In the genomic region with DNA sequence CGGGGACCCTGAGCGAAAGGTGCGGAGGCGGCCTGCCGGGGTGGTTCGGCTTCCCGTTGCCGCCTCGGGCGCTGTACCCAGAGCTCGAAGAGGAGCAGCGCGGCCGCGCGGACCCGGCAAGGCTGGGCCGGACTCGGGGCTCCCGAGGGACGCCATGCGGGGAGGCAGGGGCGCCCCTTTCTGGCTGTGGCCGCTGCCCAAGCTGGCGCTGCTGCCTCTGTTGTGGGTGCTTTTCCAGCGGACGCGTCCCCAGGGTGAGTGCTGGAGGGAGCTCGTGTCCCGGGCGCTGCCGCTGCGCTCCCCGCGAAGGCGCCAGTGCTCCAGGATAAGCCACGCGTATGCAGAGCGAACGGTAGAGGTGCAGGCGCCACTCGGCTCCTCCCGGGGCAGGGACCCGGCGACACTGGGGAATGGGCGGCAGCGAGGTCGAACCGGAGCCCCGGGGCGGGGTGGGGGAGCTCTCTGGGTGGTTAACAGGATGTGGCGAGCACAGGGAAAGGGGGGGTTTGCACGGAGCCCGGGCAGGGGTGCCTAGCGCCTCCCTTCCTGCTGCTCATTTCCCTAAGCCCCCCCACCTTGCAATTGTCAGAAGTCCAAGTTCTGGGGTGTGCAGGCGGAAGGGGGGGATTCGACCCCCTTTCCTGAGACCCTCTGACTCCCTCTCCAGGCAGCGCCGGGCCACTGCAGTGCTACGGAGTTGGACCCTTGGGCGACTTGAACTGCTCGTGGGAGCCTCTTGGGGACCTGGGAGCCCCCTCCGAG, we compare ENCODE assay signal across 1 cellular context.
TF ChIP-seq lines count a peak whose summit lies in the region.

Gene IL27RA, plus strand, starts transcription at position 44 of the 762 bp plus-strand sequence. Its CDS starts 111 bp downstream, at position 155.

TF ChIP-seq in K562, 482 proteins besides CTCF, POLR2A, EP300 and RAD21 (continued from another document and continues in another):
- TF ChIP-seq, protein P1, sequence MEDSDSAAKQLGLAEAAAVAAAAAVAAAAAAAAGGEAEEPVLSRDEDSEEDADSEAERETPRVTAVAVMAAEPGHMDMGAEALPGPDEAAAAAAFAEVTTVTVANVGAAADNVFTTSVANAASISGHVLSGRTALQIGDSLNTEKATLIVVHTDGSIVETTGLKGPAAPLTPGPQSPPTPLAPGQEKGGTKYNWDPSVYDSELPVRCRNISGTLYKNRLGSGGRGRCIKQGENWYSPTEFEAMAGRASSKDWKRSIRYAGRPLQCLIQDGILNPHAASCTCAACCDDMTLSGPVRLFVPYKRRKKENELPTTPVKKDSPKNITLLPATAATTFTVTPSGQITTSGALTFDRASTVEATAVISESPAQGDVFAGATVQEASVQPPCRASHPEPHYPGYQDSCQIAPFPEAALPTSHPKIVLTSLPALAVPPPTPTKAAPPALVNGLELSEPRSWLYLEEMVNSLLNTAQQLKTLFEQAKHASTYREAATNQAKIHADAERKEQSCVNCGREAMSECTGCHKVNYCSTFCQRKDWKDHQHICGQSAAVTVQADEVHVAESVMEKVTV (CRISPR knock-in tag; IDR thresholded peaks at IDR 0.05) = peak; percentile 53; the same call in 1 of the 2 replicates
- TF ChIP-seq, protein P2, sequence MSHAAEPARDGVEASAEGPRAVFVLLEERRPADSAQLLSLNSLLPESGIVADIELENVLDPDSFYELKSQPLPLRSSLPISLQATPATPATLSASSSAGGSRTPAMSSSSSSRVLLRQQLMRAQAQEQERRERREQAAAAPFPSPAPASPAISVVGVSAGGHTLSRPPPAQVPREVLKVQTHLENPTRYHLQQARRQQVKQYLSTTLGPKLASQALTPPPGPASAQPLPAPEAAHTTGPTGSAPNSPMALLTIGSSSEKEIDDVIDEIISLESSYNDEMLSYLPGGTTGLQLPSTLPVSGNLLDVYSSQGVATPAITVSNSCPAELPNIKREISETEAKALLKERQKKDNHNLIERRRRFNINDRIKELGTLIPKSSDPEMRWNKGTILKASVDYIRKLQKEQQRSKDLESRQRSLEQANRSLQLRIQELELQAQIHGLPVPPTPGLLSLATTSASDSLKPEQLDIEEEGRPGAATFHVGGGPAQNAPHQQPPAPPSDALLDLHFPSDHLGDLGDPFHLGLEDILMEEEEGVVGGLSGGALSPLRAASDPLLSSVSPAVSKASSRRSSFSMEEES (CRISPR knock-in tag; IDR thresholded peaks at IDR 0.05) = no peak
- no peak for TF ChIP-seq ZFP36 (IDR thresholded peaks at IDR 0.05; ENCODE audit: low read depth, low read length, partially characterized antibody)
- no peak for TF ChIP-seq HSF4 (CRISPR knock-in tag; IDR thresholded peaks at IDR 0.05; ENCODE audit: borderline replicate concordance)
- 0 out of 2 replicates have a peak, but pooled peaks have one; percentile 48 for TF ChIP-seq SMARCA4 (IDR thresholded peaks at IDR 0.05)
- TF ChIP-seq MXI1 (IDR thresholded peaks at IDR 0.05; ENCODE audit: low read depth, low read length) = no peak
- no peak for TF ChIP-seq TSC22D4 (tag; IDR thresholded peaks at IDR 0.05)
- no peak for TF ChIP-seq CBX3 (IDR thresholded peaks at IDR 0.05; ENCODE audit: borderline replicate concordance in 1 of 2, low read length in 2 of 2)
- TF ChIP-seq ADNP (tag; IDR thresholded peaks at IDR 0.05) = no peak
- TF ChIP-seq, protein P3, sequence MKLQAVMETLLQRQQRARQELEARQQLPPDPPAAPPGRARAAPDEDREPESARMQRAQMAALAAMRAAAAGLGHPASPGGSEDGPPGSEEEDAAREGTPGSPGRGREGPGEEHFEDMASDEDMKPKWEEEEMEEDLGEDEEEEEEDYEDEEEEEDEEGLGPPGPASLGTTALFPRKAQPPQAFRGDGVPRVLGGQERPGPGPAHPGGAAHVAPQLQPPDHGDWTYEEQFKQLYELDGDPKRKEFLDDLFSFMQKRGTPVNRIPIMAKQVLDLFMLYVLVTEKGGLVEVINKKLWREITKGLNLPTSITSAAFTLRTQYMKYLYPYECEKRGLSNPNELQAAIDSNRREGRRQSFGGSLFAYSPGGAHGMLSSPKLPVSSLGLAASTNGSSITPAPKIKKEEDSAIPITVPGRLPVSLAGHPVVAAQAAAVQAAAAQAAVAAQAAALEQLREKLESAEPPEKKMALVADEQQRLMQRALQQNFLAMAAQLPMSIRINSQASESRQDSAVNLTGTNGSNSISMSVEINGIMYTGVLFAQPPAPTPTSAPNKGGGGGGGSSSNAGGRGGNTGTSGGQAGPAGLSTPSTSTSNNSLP (IDR thresholded peaks at IDR 0.05; ENCODE audit: borderline replicate concordance, low read depth, low read length) = no peak
- TF ChIP-seq PURB (CRISPR knock-in tag; IDR thresholded peaks at IDR 0.05; ENCODE audit: low read depth) = no peak
- peak; percentile 67 for TF ChIP-seq MYC (IDR thresholded peaks at IDR 0.05; ENCODE audit: low read depth, low read length)
- TF ChIP-seq MYC (CRISPR knock-in tag; IDR thresholded peaks at IDR 0.05; ENCODE audit: borderline replicate concordance, low read depth) = no peak
- no peak for TF ChIP-seq FOXP1 (CRISPR knock-in tag; IDR thresholded peaks at IDR 0.05)
- no peak for TF ChIP-seq RFX7 (CRISPR knock-in tag; IDR thresholded peaks at IDR 0.05)
- TF ChIP-seq CTCFL (IDR thresholded peaks at IDR 0.05; ENCODE audit: borderline replicate concordance, insufficient read depth, low read depth, low read length, poor library complexity, severe bottlenecking) = peak; percentile 3
- no peak for TF ChIP-seq ARHGAP35 (IDR thresholded peaks at IDR 0.05; ENCODE audit: partially characterized antibody)
- no peak for TF ChIP-seq HOXB6 (CRISPR knock-in tag; IDR thresholded peaks at IDR 0.05; ENCODE audit: borderline replicate concordance)
- no peak for TF ChIP-seq ZNF212 (CRISPR knock-in tag; IDR thresholded peaks at IDR 0.05)
- TF ChIP-seq ZNF785 (CRISPR knock-in tag; IDR thresholded peaks at IDR 0.05) = no peak
- no peak for TF ChIP-seq NFIX (CRISPR knock-in tag; IDR thresholded peaks at IDR 0.05; ENCODE audit: low read depth)
- peak; percentile 47 for TF ChIP-seq TBP (optimal IDR thresholded peaks at IDR 0.05; ENCODE audit: low read depth, low read length)
- no peak for TF ChIP-seq HMBOX1 (IDR thresholded peaks at IDR 0.05)
- TF ChIP-seq SMAD2 (IDR thresholded peaks at IDR 0.05; ENCODE audit: low read depth, low read length) = no peak
- no peak for TF ChIP-seq ZNF644 (tag; IDR thresholded peaks at IDR 0.05; ENCODE audit: low read depth)
- no peak for TF ChIP-seq WHSC1 (IDR thresholded peaks at IDR 0.05; ENCODE audit: low read length)
- TF ChIP-seq SPI1 (IDR thresholded peaks at IDR 0.05; ENCODE audit: borderline replicate concordance, low read depth, low read length) = no peak
- TF ChIP-seq ZNF41 (CRISPR knock-in tag; conservative IDR thresholded peaks at IDR 0.05) = no peak
- TF ChIP-seq MAFK (IDR thresholded peaks at IDR 0.05; ENCODE audit: low read length) = no peak
- TF ChIP-seq CCAR2 (IDR thresholded peaks at IDR 0.05; ENCODE audit: low read depth, low read length) = no peak
- TF ChIP-seq PHF8 (IDR thresholded peaks at IDR 0.05; ENCODE audit: borderline replicate concordance, low read length) = peak; percentile 85
- no peak for TF ChIP-seq NCOR1 (IDR thresholded peaks at IDR 0.05)
- peak; percentile 36; the same call in 1 of the 2 replicates for TF ChIP-seq MBD2 (IDR thresholded peaks at IDR 0.05; ENCODE audit: borderline replicate concordance, low read depth)
- TF ChIP-seq YBX1 (IDR thresholded peaks at IDR 0.05) = no peak
- TF ChIP-seq HMG20B (CRISPR knock-in tag; IDR thresholded peaks at IDR 0.05) = no peak
- TF ChIP-seq, protein P4, sequence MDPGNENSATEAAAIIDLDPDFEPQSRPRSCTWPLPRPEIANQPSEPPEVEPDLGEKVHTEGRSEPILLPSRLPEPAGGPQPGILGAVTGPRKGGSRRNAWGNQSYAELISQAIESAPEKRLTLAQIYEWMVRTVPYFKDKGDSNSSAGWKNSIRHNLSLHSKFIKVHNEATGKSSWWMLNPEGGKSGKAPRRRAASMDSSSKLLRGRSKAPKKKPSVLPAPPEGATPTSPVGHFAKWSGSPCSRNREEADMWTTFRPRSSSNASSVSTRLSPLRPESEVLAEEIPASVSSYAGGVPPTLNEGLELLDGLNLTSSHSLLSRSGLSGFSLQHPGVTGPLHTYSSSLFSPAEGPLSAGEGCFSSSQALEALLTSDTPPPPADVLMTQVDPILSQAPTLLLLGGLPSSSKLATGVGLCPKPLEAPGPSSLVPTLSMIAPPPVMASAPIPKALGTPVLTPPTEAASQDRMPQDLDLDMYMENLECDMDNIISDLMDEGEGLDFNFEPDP (CRISPR knock-in tag; IDR thresholded peaks at IDR 0.05) = no peak
- no peak for TF ChIP-seq ZNF316 (IDR thresholded peaks at IDR 0.05)
- TF ChIP-seq POLR3G (IDR thresholded peaks at IDR 0.05; ENCODE audit: extremely low read depth, insufficient read length, insufficient replicate concordance) = no peak
- TF ChIP-seq TAF9B (IDR thresholded peaks at IDR 0.05; ENCODE audit: partially characterized antibody) = no peak
- TF ChIP-seq BDP1 (IDR thresholded peaks at IDR 0.05; ENCODE audit: insufficient read depth, insufficient read length) = no peak
- TF ChIP-seq ZBTB5 (IDR thresholded peaks at IDR 0.05) = no peak
- TF ChIP-seq SAP30 (IDR thresholded peaks at IDR 0.05; ENCODE audit: borderline replicate concordance, insufficient read depth, low read depth, low read length, poor library complexity, severe bottlenecking) = peak; percentile 31
- TF ChIP-seq GATA2 (CRISPR knock-in tag; IDR thresholded peaks at IDR 0.05) = no peak
